ENCODE assay signal across 15 cellular contexts in the genomic region with DNA sequence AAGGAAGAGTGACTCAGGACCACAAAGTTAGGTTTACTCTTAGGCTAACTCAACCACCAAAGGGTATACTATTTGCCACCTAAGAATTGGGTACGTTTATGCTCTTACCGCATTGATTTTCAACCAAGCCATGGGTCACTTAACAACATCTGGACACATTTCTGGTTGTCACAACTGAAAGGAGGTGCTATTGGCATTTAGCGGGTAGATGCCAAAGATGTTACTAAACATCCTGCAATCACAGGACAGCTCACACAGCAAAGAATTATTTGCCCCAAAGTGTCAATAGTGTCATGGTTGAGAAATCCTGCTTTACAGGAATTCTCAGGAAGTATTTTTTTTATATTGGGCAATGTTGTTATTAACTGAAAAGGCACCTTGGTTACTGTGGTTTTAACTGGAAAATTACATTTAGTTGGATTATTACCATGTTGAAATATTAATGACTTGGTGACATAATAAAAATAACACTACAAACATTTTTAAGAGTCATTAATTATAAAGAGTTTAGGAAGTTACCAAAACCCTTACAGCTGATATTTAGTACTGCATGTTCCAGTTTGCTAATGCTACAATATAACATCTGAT.
DNase-seq lines count a peak whose midpoint lies in the region; ATAC-seq, FAIRE-seq and TF ChIP-seq lines count a peak whose summit lies in the region.
"Had no signal": no experiment of that assay in that cellular context is flagged by ENCODE, and none has a peak within 500 bp of the region (broad histone marks: within the 10 kb centered on the region; RNA-seq: fewer than 3 reads in every experiment).

No MANE protein-coding gene starts in this region.

- no peak for TF ChIP-seq CTCF in fibroblast of lung (conservative IDR thresholded peaks at IDR 0.05 in 1 of 2, IDR thresholded peaks at IDR 0.05 in 1 of 2; ENCODE audit: low read depth in 1 of 2, low read length in 2 of 2)
- TF ChIP-seq CTCF in osteocyte (IDR thresholded peaks at IDR 0.05): no peak
- TF ChIP-seq CTCF in spleen (IDR thresholded peaks at IDR 0.05 in 8 of 11, conservative IDR thresholded peaks at IDR 0.05 in 3 of 11): no peak

- H2AFZ ChIP-seq in fibroblast of lung (ENCODE audit: low read length): no peak overlapping the region

- H3K27me3 Mint-ChIP-seq in osteocyte (ENCODE audit: unreplicated experiment): no peaks in the 10 kb centered on the region

- intact Hi-C loops in spleen (cut with DNase I; ENCODE audit: low total_unique reads): no loop called here

- peak; percentile 100 for FAIRE-seq in RCC 7860 (lab: Jason Lieb, UNC)

- DNase-seq in EH (ENCODE audit: low read depth) (peak; percentile 52), RCC 7860 (ENCODE audit: low spot score) (peak; percentile 100), fibroblast of lung (ENCODE audit: low read depth in 2 of 2) (peak; percentile 88 to 93), renal cortical epithelial cell (ENCODE audit: low read depth) (peak; percentile 100), osteocyte (ENCODE audit: extremely low spot score, unreplicated experiment) (no peak), spleen (no peak)
- DNase-seq in activated CD8-positive, alpha-beta memory T cell treated with anti-CD3 and anti-CD28 coated beads for 24 hours: no peak
- DNase-seq: activated CD8-positive, alpha-beta T cell treated with anti-CD3 and anti-CD28 coated beads, Interleukin-2, amount 10 ng/mL, durations not matched to agents 7 days and 5 days; amniotic stem cell; DMS79 treated with DMSO at 0.1 percent for 48 hours; head of caudate nucleus; NCI-H2107; nephron progenitor cell; SJCRH30 had no signal

- no peaks in the 10 kb centered on the region for H3K79me2 ChIP-seq in fibroblast of lung (ENCODE audit: control insufficient read depth, insufficient read depth, low read length)

- ATAC-seq in GM21515 (IDR thresholded peaks at IDR 0.05; ENCODE audit: unreplicated experiment): no peak
- ATAC-seq: activated CD8-positive, alpha-beta T cell treated with anti-CD3 and anti-CD28 coated beads, Interleukin-2, amount 10 ng/mL, durations not matched to agents 7 days and 5 days had no signal

- 52 to 86% (median 69%) methylated on average over 3 of the region's 3 CpGs for WGBS in spleen, 5 donors

- TF ChIP-seq POLR2A in spleen (IDR thresholded peaks at IDR 0.05): no peak

- no peaks in the 10 kb centered on the region for H3K36me3 ChIP-seq in fibroblast of lung (ENCODE audit: control insufficient read depth, insufficient read depth, low read length)
- H3K36me3 ChIP-seq in spleen: no peaks in the 10 kb centered on the region
- H3K36me3 ChIP-seq: SJCRH30 had no signal

- no peak overlapping the region for H3K9ac ChIP-seq in fibroblast of lung (ENCODE audit: insufficient read depth, low read length)

- peaks cover 1% of the 10 kb centered on the region for H3K9me3 Mint-ChIP-seq in osteocyte (ENCODE audit: unreplicated experiment)

- peaks cover 4% of the 10 kb centered on the region for H3K4me1 Mint-ChIP-seq in osteocyte (ENCODE audit: unreplicated experiment)

- H3K27ac Mint-ChIP-seq in osteocyte (ENCODE audit: unreplicated experiment): no peak overlapping the region
- H3K27ac Mint-ChIP-seq: activated CD8-positive, alpha-beta T cell treated with anti-CD3 and anti-CD28 coated beads, Interleukin-2, amount 10 ng/mL, durations not matched to agents 7 days and 5 days; nephron progenitor cell had no signal

- peak overlapping the region; percentile 48 for H3K27ac ChIP-seq in fibroblast of lung (ENCODE audit: insufficient read depth, low read length)
- H3K27ac ChIP-seq in spleen: no peak overlapping the region
- H3K27ac ChIP-seq: SJCRH30 had no signal

- H3K4me3 ChIP-seq in fibroblast of lung (replicated peaks in 1 of 4; ENCODE audit: control extremely low read depth in 1 of 4, insufficient read depth in 1 of 4, low read depth in 3 of 4, low read length in 4 of 4) (no peak overlapping the region), spleen (no peak overlapping the region)
- H3K4me3 ChIP-seq: SJCRH30 had no signal

- H3K27me3 ChIP-seq in fibroblast of lung (ENCODE audit: control insufficient read depth, insufficient read depth, low read length) (no peaks in the 10 kb centered on the region), spleen (replicated peaks in 1 of 7) (no peaks in the 10 kb centered on the region)
- H3K27me3 ChIP-seq: SJCRH30 had no signal

- H3K4me1 ChIP-seq in fibroblast of lung (ENCODE audit: control insufficient read depth, extremely low read depth, insufficient read depth, low read length): no peaks in the 10 kb centered on the region
- H3K4me1 ChIP-seq in spleen: no peaks in the 10 kb centered on the region
- H3K4me1 ChIP-seq: SJCRH30 had no signal

- H4K20me1 ChIP-seq in fibroblast of lung (ENCODE audit: control insufficient read depth, extremely low read depth, insufficient read depth, low read length): no peaks in the 10 kb centered on the region

- H3K4me2 ChIP-seq in fibroblast of lung (ENCODE audit: extremely low read depth, insufficient read depth, low read length): no peak overlapping the region

- no peaks in the 10 kb centered on the region for H3K36me3 Mint-ChIP-seq in osteocyte (ENCODE audit: unreplicated experiment)

- H3K4me3 Mint-ChIP-seq in osteocyte (ENCODE audit: unreplicated experiment): no peak overlapping the region
- H3K4me3 Mint-ChIP-seq: activated CD8-positive, alpha-beta T cell treated with anti-CD3 and anti-CD28 coated beads, Interleukin-2, amount 10 ng/mL, durations not matched to agents 7 days and 5 days; nephron progenitor cell had no signal

- H3K9me3 ChIP-seq in fibroblast of lung (ENCODE audit: control insufficient read depth, insufficient read depth, low read depth, low read length) (no peaks in the 10 kb centered on the region), spleen (peaks cover 0 to 26% (median 7%) of the 10 kb centered on the region in 8 donors)

Comparison
In these comparisons a context has a peak if more than half of its experiments do, and no peak if none do; other contexts are left out.
1. DNase-seq: peak in EH (single experiment), RCC 7860 (single experiment), fibroblast of lung (2 of 2) and renal cortical epithelial cell (single experiment); none in activated CD8-positive, alpha-beta memory T cell treated with anti-CD3 and anti-CD28 coated beads for 24 hours (single experiment), osteocyte (single experiment) and spleen (single experiment).